12 cellular contexts compared by ENCODE assay signal in the genomic region with DNA sequence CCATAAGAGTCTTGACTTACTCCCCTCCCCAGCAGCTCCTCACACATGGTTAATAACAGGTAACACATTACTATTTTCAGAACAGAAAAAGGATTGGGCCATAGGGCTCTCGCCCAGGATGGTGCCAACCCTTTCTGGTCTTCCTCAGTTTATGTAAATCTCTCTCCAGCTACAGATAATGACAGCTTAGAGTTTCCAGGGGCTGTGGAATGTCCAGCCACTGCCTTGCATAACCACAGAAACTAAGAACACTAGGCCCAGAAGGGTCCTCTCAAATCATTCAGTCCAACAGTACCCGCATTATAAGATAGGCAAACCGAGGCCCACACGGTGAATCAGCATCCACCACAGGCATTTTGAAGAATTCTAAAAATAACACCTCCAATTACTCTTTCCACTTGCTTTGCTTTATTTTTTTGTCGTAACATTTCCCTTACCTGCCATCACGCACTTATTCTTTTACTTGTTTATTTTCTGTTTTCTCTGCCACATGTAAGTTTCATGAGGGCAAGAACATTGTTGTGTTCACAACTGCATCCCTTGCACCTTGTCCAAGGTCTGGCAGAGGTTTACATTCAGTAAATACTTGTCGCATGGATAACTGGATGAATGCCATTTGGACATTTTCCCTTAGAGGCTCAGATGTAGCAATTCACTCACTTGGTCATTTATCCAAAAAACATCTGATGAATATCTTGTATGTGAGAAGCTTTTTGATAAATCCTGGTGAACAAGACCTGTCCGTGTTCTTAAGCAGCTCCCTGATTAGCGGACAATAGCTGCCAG. TPM values are rescaled to one million over a fixed set of nuclear protein-coding genes. Genes with fewer than 3 reads are reported as not detected.
DNase-seq lines count a peak whose midpoint lies in the region; ATAC-seq, FAIRE-seq and TF ChIP-seq lines count a peak whose summit lies in the region.
"Had no signal": no experiment of that assay in that cellular context is flagged by ENCODE, and none has a peak within 500 bp of the region (broad histone marks: within the 10 kb centered on the region; RNA-seq: fewer than 3 reads in every experiment).

No MANE protein-coding gene starts in this region.

- H3K9ac ChIP-seq in MM.1S (ENCODE audit: low read length) (no peak overlapping the region), trophoblast cell (ENCODE audit: low read length) (no peak overlapping the region)

- in situ Hi-C loops in brain microvascular endothelial cell (cut with HindIII; ENCODE audit: low pct_ligation_motif_present, low sequenced_read_pairs): no loop called here

- H3K9me3 ChIP-seq in MM.1S (replicated peaks; ENCODE audit: insufficient read depth, low read length) (no peaks in the 10 kb centered on the region), trophoblast cell (ENCODE audit: insufficient read depth, low read depth, low read length) (no peaks in the 10 kb centered on the region), small intestine (ENCODE audit: control insufficient read depth, low read depth) (no peaks in the 10 kb centered on the region)

- no peak overlapping the region for H3K18ac ChIP-seq in trophoblast cell (ENCODE audit: low read length)

- no peak overlapping the region for H3K27ac ChIP-seq in MM.1S (ENCODE audit: low read length)
- peak overlapping the region; percentile 55 for H3K27ac ChIP-seq in brain microvascular endothelial cell
- H3K27ac ChIP-seq in trophoblast cell (ENCODE audit: low read depth, low read length): no peak overlapping the region
- H3K27ac ChIP-seq in small intestine (ENCODE audit: low read depth in 1 of 2, low read length in 1 of 2): peak overlapping the region in 1 of 2 donors; percentile 51

- no peak for FAIRE-seq in small intestine (lab: Jason Lieb, UNC)

- H3K36me3 ChIP-seq in MM.1S (replicated peaks; ENCODE audit: insufficient read depth, low read length) (no peaks in the 10 kb centered on the region), brain microvascular endothelial cell (replicated peaks) (no peaks in the 10 kb centered on the region), trophoblast cell (ENCODE audit: control insufficient read depth in 1 of 2, insufficient read depth in 2 of 2, low read length in 2 of 2) (no peaks in the 10 kb centered on the region), small intestine (ENCODE audit: control insufficient read depth in 2 of 2, insufficient read depth in 2 of 2, low read length in 2 of 2) (no peaks in the 10 kb centered on the region)

- DNase-seq in T-helper 1 cell (no peak), MM.1S (no peak), brain microvascular endothelial cell (peak; percentile 51), trophoblast cell (peak; percentile 34 to 44), small intestine (no peak)
- no peak for DNase-seq in stimulated activated naive CD4-positive, alpha-beta T cell (lab: John Stamatoyannopoulos, UW)
- DNase-seq: activated effector memory CD4-positive, alpha-beta T cell treated with anti-CD3 and anti-CD28 coated beads, Interleukin-2, amount 50 U/mL, for 16 hours; left colon; NCI-H345 had no signal

- H2BK5ac ChIP-seq in trophoblast cell (ENCODE audit: low read depth, low read length, poor library complexity): no peak overlapping the region

- H3K4me3 ChIP-seq in MM.1S (ENCODE audit: low read length) (no peak overlapping the region), brain microvascular endothelial cell (ENCODE audit: low read depth, low read length) (no peak overlapping the region), trophoblast cell (ENCODE audit: low read depth, low read length) (no peak overlapping the region), small intestine (ENCODE audit: low read depth in 1 of 2, low read length in 2 of 2) (no peak overlapping the region)
- H3K4me3 ChIP-seq: K562 had no signal

- H2BK12ac ChIP-seq in trophoblast cell (ENCODE audit: low read length): no peak overlapping the region

- H4K8ac ChIP-seq in trophoblast cell (ENCODE audit: low read depth, low read length): no peak overlapping the region

- H3K27me3 Mint-ChIP-seq in T-helper 1 cell treated with Interleukin-12 subunit alpha and Interleukin-12 subunit beta and Interleukin-4 antibody, amounts not matched to agents 30 μg/mL and 1 μg/mL, for 36 hours (ENCODE audit: low read depth): no peaks in the 10 kb centered on the region

- no peak overlapping the region for H4K12ac ChIP-seq in trophoblast cell (ENCODE audit: low read depth, low read length)

- H4K20me1 ChIP-seq in MM.1S (ENCODE audit: insufficient read depth, low read length): no peaks in the 10 kb centered on the region

- H2AK5ac ChIP-seq in trophoblast cell (ENCODE audit: low read length): no peak overlapping the region

- H2AFZ ChIP-seq in MM.1S (ENCODE audit: low read length): peak overlapping the region; percentile 46
- H2AFZ ChIP-seq in trophoblast cell (ENCODE audit: insufficient read depth, low read length, poor library complexity): no peak overlapping the region

- no peaks in the 10 kb centered on the region for H3K79me2 ChIP-seq in MM.1S (ENCODE audit: low read length)
- peaks cover 2% of the 10 kb centered on the region for H3K79me2 ChIP-seq in trophoblast cell (ENCODE audit: control insufficient read depth, insufficient read depth, low read length, poor library complexity)

- H2BK120ac ChIP-seq in trophoblast cell (ENCODE audit: insufficient read depth, low read length, poor library complexity): no peak overlapping the region

- peak overlapping the region; percentile 94 for H3K27ac Mint-ChIP-seq in T-helper 1 cell treated with Interleukin-12 subunit alpha and Interleukin-12 subunit beta and Interleukin-4 antibody, amounts not matched to agents 30 μg/mL and 1 μg/mL, for 36 hours

- peak overlapping the region; percentile 72 for H3K4me3 Mint-ChIP-seq in T-helper 1 cell treated with Interleukin-12 subunit alpha and Interleukin-12 subunit beta and Interleukin-4 antibody, amounts not matched to agents 30 μg/mL and 1 μg/mL, for 36 hours

- H3K9me3 Mint-ChIP-seq in T-helper 1 cell treated with Interleukin-12 subunit alpha and Interleukin-12 subunit beta and Interleukin-4 antibody, amounts not matched to agents 30 μg/mL and 1 μg/mL, for 36 hours: no peaks in the 10 kb centered on the region

- H3K4me1 Mint-ChIP-seq in T-helper 1 cell treated with Interleukin-12 subunit alpha and Interleukin-12 subunit beta and Interleukin-4 antibody, amounts not matched to agents 30 μg/mL and 1 μg/mL, for 36 hours (ENCODE audit: low read depth): peaks cover 59% of the 10 kb centered on the region

- ATAC-seq in GM18907 (IDR thresholded peaks at IDR 0.05; ENCODE audit: unreplicated experiment): no peak
- ATAC-seq: K562 had no signal

- TF ChIP-seq CTCF in MM.1S (IDR thresholded peaks at IDR 0.05; ENCODE audit: low read length) (no peak), brain microvascular endothelial cell (IDR thresholded peaks at IDR 0.05; ENCODE audit: low read depth, low read length, missing control alignments) (no peak)

- H4K91ac ChIP-seq in trophoblast cell (ENCODE audit: low read depth, low read length): no peak overlapping the region

- no peak overlapping the region for H3K23ac ChIP-seq in trophoblast cell (ENCODE audit: low read length)

- no peak overlapping the region for H3K14ac ChIP-seq in trophoblast cell (ENCODE audit: low read length)

- H3K4me1 ChIP-seq in MM.1S (ENCODE audit: low read length): peaks cover 22% of the 10 kb centered on the region
- peaks cover 20 to 21% of the 10 kb centered on the region in 2 experiments for H3K4me1 ChIP-seq in trophoblast cell (ENCODE audit: control insufficient read depth in 1 of 2, insufficient read depth in 2 of 2, low read length in 2 of 2)
- peaks cover 6 to 7% of the 10 kb centered on the region in 2 donors for H3K4me1 ChIP-seq in small intestine (ENCODE audit: control insufficient read depth in 2 of 2, insufficient read depth in 1 of 2, low read depth in 1 of 2, low read length in 1 of 2)

- H3K4ac ChIP-seq in trophoblast cell (ENCODE audit: low read depth, low read length): no peak overlapping the region

- peaks cover 3% of the 10 kb centered on the region for H3K36me3 Mint-ChIP-seq in T-helper 1 cell treated with Interleukin-12 subunit alpha and Interleukin-12 subunit beta and Interleukin-4 antibody, amounts not matched to agents 30 μg/mL and 1 μg/mL, for 36 hours (ENCODE audit: low read depth)

- WGBS in trophoblast cell (ENCODE audit: extremely low coverage, insufficient coverage, insufficient read length): 100% methylated on average over 1 of the region's 9 CpGs
- 69 to 75% (median 71%) methylated on average over 9 of the region's 9 CpGs for WGBS in small intestine, 3 donors

- H3K27me3 ChIP-seq in MM.1S (replicated peaks; ENCODE audit: insufficient read depth, low read length): no peaks in the 10 kb centered on the region
- H3K27me3 ChIP-seq in brain microvascular endothelial cell (replicated peaks): no peaks in the 10 kb centered on the region
- H3K27me3 ChIP-seq in trophoblast cell (ENCODE audit: insufficient read depth, low read length): no peaks in the 10 kb centered on the region
- H3K27me3 ChIP-seq in small intestine (ENCODE audit: control insufficient read depth in 2 of 2, insufficient read depth in 2 of 2, low read length in 2 of 2): no peaks in the 10 kb centered on the region

- H3K79me1 ChIP-seq in trophoblast cell (ENCODE audit: low read length): peaks cover 14% of the 10 kb centered on the region

- no peaks in the 10 kb centered on the region for H3K9me2 ChIP-seq in MM.1S (replicated peaks; ENCODE audit: insufficient read depth, low read length)

- H3K4me2 ChIP-seq in MM.1S (ENCODE audit: low read depth, low read length) (peak overlapping the region; percentile 44; the same call in 1 of the 2 replicates), trophoblast cell (ENCODE audit: low read length) (no peak overlapping the region)

- H3F3A ChIP-seq in MM.1S (ENCODE audit: insufficient read depth, low read length): peaks cover 3% of the 10 kb centered on the region; the same call in 1 of the 2 replicates

RNA-seq across cellular contexts. Expression of gene SDC4, which starts 6.4 kb away (rescaled TPM):
- 89.9 and 90.3 TPM in 2 replicates for polyA plus RNA-seq in trophoblast cell (2013)
- 10 to 100 TPM; 14.3 to 31.5 (median 15.4) TPM for polyA plus RNA-seq in small intestine

RNA-seq across cellular contexts. Expression of gene SYS1, which starts 8.3 kb away (rescaled TPM):
- polyA plus RNA-seq in trophoblast cell (2013): 14.7 and 15.0 TPM in 2 replicates
- 10 to 100 TPM; 13.6 to 31.4 (median 22.4) TPM for polyA plus RNA-seq in small intestine

RNA-seq across cellular contexts. Expression of gene TP53TG5, which starts 23.5 kb away (rescaled TPM):
- polyA plus RNA-seq in trophoblast cell (2013): not detected in 2 replicates
- under 1 TPM in 1 of 3 donors, not detected in 2; 0.19 TPM for polyA plus RNA-seq in small intestine

RNA-seq across cellular contexts. Expression of gene MATN4, which starts 46.5 kb away (rescaled TPM):
- polyA plus RNA-seq in trophoblast cell (2013): 0.10 and 0.12 TPM in 2 replicates
- polyA plus RNA-seq in small intestine: under 1 TPM in 1 of 3 donors, not detected in 2; 0.07 TPM
- polyA plus RNA-seq: K562 had no signal

RNA-seq across cellular contexts. Expression of gene RBPJL, which starts 48.0 kb away (rescaled TPM):
- polyA plus RNA-seq in trophoblast cell (2013): not detected in 2 replicates
- 1 to 10 TPM in 1 of 3 donors, under 1 TPM in 1, not detected in 1; 0.04 to 1.4 TPM for polyA plus RNA-seq in small intestine
- polyA plus RNA-seq: K562 had no signal

Comparison
In these comparisons a context has a peak if more than half of its experiments do, and no peak if none do; other contexts are left out.
1. DNase-seq: peak in brain microvascular endothelial cell (single experiment) and trophoblast cell (2 of 2); none in T-helper 1 cell (0 of 5), MM.1S (single experiment), small intestine (single experiment) and stimulated activated naive CD4-positive, alpha-beta T cell (0 of 6).